1 cellular context compared by ENCODE assay signal in genomic region chr16:8103649-8104289, GRCh38.
TF ChIP-seq lines count a peak whose summit lies in the region.

No MANE protein-coding gene starts in this region.

TF ChIP-seq in K562, 482 proteins besides CTCF, POLR2A, EP300 and RAD21 (continued from another document):
- TF ChIP-seq NR2C2 (CRISPR knock-in tag; IDR thresholded peaks at IDR 0.05) (no peak), NR2C2 (tag; IDR thresholded peaks at IDR 0.05) (0 out of 2 replicates have a peak, but pooled peaks have one; percentile 18)
